9 cellular contexts compared by ENCODE assay signal in genomic region chr16:59192551-59193199, GRCh38.
DNase-seq lines count a peak whose midpoint lies in the region; ATAC-seq and TF ChIP-seq lines count a peak whose summit lies in the region.
"Had no signal": no experiment of that assay in that cellular context is flagged by ENCODE, and none has a peak within 500 bp of the region (broad histone marks: within the 10 kb centered on the region; RNA-seq: fewer than 3 reads in every experiment).

No MANE protein-coding gene starts in this region.

- H3K4me3 ChIP-seq in left ventricle myocardium inferior (no peak overlapping the region), LNCaP clone FGC (ENCODE audit: low read depth, low read length) (no peak overlapping the region), cardiac fibroblast (replicated peaks in 1 of 2; ENCODE audit: low read depth in 2 of 2, low read length in 2 of 2) (no peak overlapping the region), stomach (no peak overlapping the region)

- H3K9me3 ChIP-seq in left ventricle myocardium inferior (replicated peaks) (no peaks in the 10 kb centered on the region), stomach (no peaks in the 10 kb centered on the region)

- H3K27me3 ChIP-seq in left ventricle myocardium inferior (ENCODE audit: low read depth) (no peaks in the 10 kb centered on the region), stomach (no peaks in the 10 kb centered on the region)

- 48 to 59% (median 54%) methylated on average over 6 of the region's 6 CpGs for WGBS in stomach, 5 donors

- H3K4me1 ChIP-seq in left ventricle myocardium inferior, result no peaks in the 10 kb centered on the region
- no peaks in the 10 kb centered on the region for H3K4me1 ChIP-seq in stomach
- H3K4me1 ChIP-seq: parathyroid adenoma had no signal

- no peak for TF ChIP-seq EP300 in stomach (IDR thresholded peaks at IDR 0.05)

- TF ChIP-seq CTCF in left ventricle myocardium inferior (IDR thresholded peaks at IDR 0.05; ENCODE audit: borderline replicate concordance) (peak; percentile 57), LNCaP clone FGC (IDR thresholded peaks at IDR 0.05; ENCODE audit: control insufficient read depth, extremely low read depth, insufficient read depth) (peak; percentile 63), cardiac fibroblast (IDR thresholded peaks at IDR 0.05; ENCODE audit: low read depth, low read length) (peak; percentile 38), stomach (IDR thresholded peaks at IDR 0.05) (peak in 1 of 7 experiments; percentile 35)

- no peak for ATAC-seq in GM19397 (IDR thresholded peaks at IDR 0.05; ENCODE audit: unreplicated experiment)

- H3K27ac ChIP-seq in left ventricle myocardium inferior (replicated peaks) (no peak overlapping the region), stomach (no peak overlapping the region)
- H3K27ac ChIP-seq: parathyroid adenoma had no signal

- no peak for TF ChIP-seq POLR2A in stomach (IDR thresholded peaks at IDR 0.05)

- intact Hi-C loops in left ventricle myocardium inferior (cut with micrococcal nuclease) (no loop called here), cardiac septum (cut with DNase I) (no loop called here), stomach (cut with DNase I; ENCODE audit: low total_unique reads) (no loop called here)

- no peak for DNase-seq in left ventricle myocardium inferior
- no peak for DNase-seq in cardiac septum (ENCODE audit: low spot score)
- DNase-seq in LNCaP clone FGC (ENCODE audit: low read depth), result no peak
- peak in 1 of 2 donors; percentile 31 for DNase-seq in cardiac fibroblast (ENCODE audit: low read depth in 2 of 2)
- peak; percentile 20 for DNase-seq in pons (ENCODE audit: low spot score)
- no peak for DNase-seq in kidney tubule cell (ENCODE audit: low spot score)
- DNase-seq in stomach, result no peak

- H3K36me3 ChIP-seq in left ventricle myocardium inferior (no peaks in the 10 kb centered on the region), stomach (no peaks in the 10 kb centered on the region)
